Comparison of ENCODE assay signal across 6 cellular contexts in the genomic region with DNA sequence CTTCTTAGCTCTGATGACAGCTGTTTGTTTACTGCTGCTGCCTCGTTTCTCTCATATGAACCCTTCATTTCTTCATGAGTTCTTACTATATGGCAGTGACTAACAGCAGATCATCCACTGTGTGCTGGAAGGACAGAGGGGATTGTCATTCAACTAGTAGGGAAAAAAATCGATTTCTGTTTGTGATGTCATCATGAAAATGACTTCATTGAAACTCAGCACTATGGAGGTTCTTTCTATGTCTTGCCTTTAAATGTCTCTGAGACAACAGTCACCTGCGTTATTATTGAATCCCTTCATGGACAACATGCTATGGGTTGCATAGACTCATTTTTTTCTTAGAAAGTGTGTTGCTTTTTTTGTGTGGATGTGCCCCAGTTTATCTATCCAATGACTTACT.
"Had no signal": no experiment of that assay in that cellular context is flagged by ENCODE, and none has a peak within 500 bp of the region (broad histone marks: within the 10 kb centered on the region; RNA-seq: fewer than 3 reads in every experiment).

No MANE protein-coding gene starts in this region.

- DNase-seq: IMR-90, KBM-7, KG1 had no signal

- H3K27ac ChIP-seq: HL-60, KMS-11 had no signal

- H3K9ac ChIP-seq: KMS-11 had no signal

- H3K4me2 ChIP-seq: KMS-11 had no signal

- H3K4me3 ChIP-seq: K562 had no signal

- ATAC-seq: K562 had no signal

- FAIRE-seq: K562 had no signal
